Comparison of ENCODE assay signal across 14 cellular contexts in the genomic region with DNA sequence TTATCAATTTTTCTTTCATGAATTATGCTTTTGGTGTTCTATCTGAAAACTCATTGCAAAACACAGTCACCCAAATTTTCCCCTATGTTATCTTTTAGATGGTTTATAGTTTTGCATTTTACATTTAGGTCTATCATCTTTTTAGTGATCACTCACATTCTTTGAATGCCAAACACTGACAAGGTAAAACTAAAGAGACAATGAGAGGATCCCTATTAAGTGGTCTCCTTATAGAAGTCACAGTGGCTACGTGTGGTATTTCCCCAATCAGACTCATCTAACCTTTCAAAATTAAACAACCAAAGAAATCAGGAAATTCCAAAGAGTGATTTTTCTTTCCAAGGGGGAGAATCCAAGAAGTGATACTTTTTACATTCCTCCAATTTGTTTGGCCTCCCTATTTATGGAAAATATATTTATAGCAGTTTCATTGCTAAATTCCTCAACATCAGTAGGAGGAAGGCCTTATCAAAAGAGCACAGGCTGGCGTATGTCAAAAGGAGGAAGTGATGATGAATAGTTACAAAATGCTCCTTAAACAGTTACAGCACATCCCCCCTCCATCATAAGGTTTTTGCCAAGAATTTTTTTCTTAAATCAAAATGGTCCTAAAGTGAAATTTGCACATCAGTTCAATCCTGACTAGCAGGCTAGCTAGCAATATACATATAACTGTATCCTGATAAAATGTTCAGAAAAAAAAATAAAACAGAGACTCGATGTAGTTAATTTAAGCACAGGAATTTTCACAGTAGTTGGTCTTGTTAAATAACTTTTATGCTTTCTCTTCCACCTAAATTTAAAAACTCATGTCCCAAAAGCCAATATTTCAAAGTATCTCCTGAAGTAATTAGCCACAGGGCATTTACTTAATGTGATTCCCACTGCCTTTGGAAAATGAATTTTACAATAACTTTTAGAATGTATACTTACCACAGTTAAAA.
DNase-seq lines count a peak whose midpoint lies in the region; ATAC-seq, FAIRE-seq and TF ChIP-seq lines count a peak whose summit lies in the region.
"Had no signal": no experiment of that assay in that cellular context is flagged by ENCODE, and none has a peak within 500 bp of the region (broad histone marks: within the 10 kb centered on the region; RNA-seq: fewer than 3 reads in every experiment).

No MANE protein-coding gene starts in this region.

- H3K4me1 ChIP-seq in GM23248 (ENCODE audit: insufficient read depth) (peaks cover 21% of the 10 kb centered on the region), endothelial cell of umbilical vein (ENCODE audit: control insufficient read depth, extremely low read depth, insufficient read depth, low read length) (peaks cover 21% of the 10 kb centered on the region), neural progenitor cell (peaks cover 20% of the 10 kb centered on the region)
- H3K4me1 ChIP-seq: prostate gland had no signal

- CTCF ChIA-PET in endothelial cell of umbilical vein (lab: Charles Lee): interaction anchor here (1.9 kb wide), 1 partner anchor 14 kb away, joined by 15 read pairs; no protein-coding TSS in a partner anchor

- DNase-seq in GM23248: peak; percentile 6
- DNase-seq in NOMO-1 treated with dmso at 0.1 percent for 144 hours (lab: John Stamatoyannopoulos, UW; ENCODE audit: unreplicated experiment): peak; percentile 50
- peak; percentile 94 for DNase-seq in endothelial cell of umbilical vein (ENCODE audit: low read depth, low spot score)
- DNase-seq in neural progenitor cell (ENCODE audit: low spot score): no peak
- DNase-seq in NCI-H82 (lab: John Stamatoyannopoulos, UW): no peak
- DNase-seq in activated CD4-positive, alpha-beta T cell treated with anti-CD3 and anti-CD28 coated beads for 4 hours: no peak
- no peak for DNase-seq in GM13977 (ENCODE audit: low spot score)
- DNase-seq: CD4-positive, alpha-beta T cell; mesendoderm; NCI-H2081 had no signal

- WGBS in GM23248 (ENCODE audit: low coverage in 1 of 2, low lambda C conversion rate in 2 of 2, missing lambda C conversion rate in 2 of 2), 2 experiments: 57 to 58% methylated on average over 3 of the region's 3 CpGs

- H3K9me3 Mint-ChIP-seq in neural progenitor cell: peaks cover 2% of the 10 kb centered on the region

- TF ChIP-seq POLR2A in endothelial cell of umbilical vein (IDR thresholded peaks at IDR 0.05; ENCODE audit: low read depth, low read length): peak; percentile 83

- H3K4me3 Mint-ChIP-seq in neural progenitor cell: no peak overlapping the region
- H3K4me3 Mint-ChIP-seq: activated naive CD8-positive, alpha-beta T cell; CD4-positive, alpha-beta T cell had no signal

- H2AFZ ChIP-seq in GM23248: 0 out of 2 replicates have a peak overlapping the region, but pooled peaks have one; percentile 10
- H2AFZ ChIP-seq in endothelial cell of umbilical vein (ENCODE audit: low read depth, low read length): no peak overlapping the region
- no peak overlapping the region for H2AFZ ChIP-seq in neural progenitor cell (replicated peaks)
- H2AFZ ChIP-seq: hepatocyte had no signal

- POLR2A ChIA-PET in endothelial cell of umbilical vein (lab: Charles Lee): no interaction called here

- H3K36me3 ChIP-seq in GM23248 (ENCODE audit: low read depth) (no peaks in the 10 kb centered on the region), endothelial cell of umbilical vein (ENCODE audit: control insufficient read depth in 2 of 2, extremely low read depth in 1 of 2, insufficient read depth in 2 of 2, low read length in 2 of 2) (no peaks in the 10 kb centered on the region), neural progenitor cell (peaks cover 10% of the 10 kb centered on the region)
- H3K36me3 ChIP-seq: prostate gland had no signal

- no peaks in the 10 kb centered on the region for H4K20me1 ChIP-seq in GM23248 (ENCODE audit: insufficient read depth)
- H4K20me1 ChIP-seq in endothelial cell of umbilical vein (replicated peaks; ENCODE audit: control insufficient read depth, extremely low read depth, insufficient read depth, low read length): no peaks in the 10 kb centered on the region
- no peaks in the 10 kb centered on the region for H4K20me1 ChIP-seq in neural progenitor cell (ENCODE audit: low read depth)

- H3K79me2 ChIP-seq in GM23248 (ENCODE audit: insufficient read depth): no peaks in the 10 kb centered on the region
- H3K79me2 ChIP-seq in endothelial cell of umbilical vein (ENCODE audit: control insufficient read depth, insufficient read depth, low read length): no peaks in the 10 kb centered on the region
- H3K79me2 ChIP-seq in neural progenitor cell (ENCODE audit: low read depth): no peaks in the 10 kb centered on the region

- in situ Hi-C loops in GM23248 (cut with MboI) (no loop called here), GM13977 (cut with MboI; ENCODE audit: low pct_unique_long_range_greater_than_20kb, low sequenced_read_pairs, unreplicated experiment) (no loop called here)

- H3K9me1 ChIP-seq in endothelial cell of umbilical vein (replicated peaks; ENCODE audit: control insufficient read depth, extremely low read depth, insufficient read depth, low read length): no peaks in the 10 kb centered on the region

- H3F3A ChIP-seq in GM23248 (ENCODE audit: insufficient read depth) (no peaks in the 10 kb centered on the region; the same call in 1 of the 2 replicates), neural progenitor cell (ENCODE audit: low read depth) (peaks cover 17% of the 10 kb centered on the region)

- peak overlapping the region; percentile 4 for H3K4me2 ChIP-seq in GM23248 (ENCODE audit: unreplicated experiment)
- H3K4me2 ChIP-seq in endothelial cell of umbilical vein (ENCODE audit: insufficient read depth, low read length): peak overlapping the region; percentile 27
- H3K4me2 ChIP-seq in neural progenitor cell: peak overlapping the region; percentile 40
- H3K4me2 ChIP-seq: hepatocyte had no signal

- H3K9ac ChIP-seq in GM23248 (no peak overlapping the region), endothelial cell of umbilical vein (replicated peaks; ENCODE audit: extremely low read depth, insufficient read depth, low read length) (peak overlapping the region; percentile 18), neural progenitor cell (no peak overlapping the region)

- no peak overlapping the region for H3K27ac Mint-ChIP-seq in neural progenitor cell
- H3K27ac Mint-ChIP-seq: activated naive CD8-positive, alpha-beta T cell; CD4-positive, alpha-beta T cell had no signal

- H3K4me1 Mint-ChIP-seq in neural progenitor cell: peaks cover 9% of the 10 kb centered on the region

- peak; percentile 89 for FAIRE-seq in endothelial cell of umbilical vein (lab: Jason Lieb, UNC)

- H3K9me3 ChIP-seq in GM23248 (ENCODE audit: low read depth) (no peaks in the 10 kb centered on the region), endothelial cell of umbilical vein (replicated peaks; ENCODE audit: control insufficient read depth, insufficient read depth, low read length) (no peaks in the 10 kb centered on the region), neural progenitor cell (ENCODE audit: low read depth) (no peaks in the 10 kb centered on the region)
- H3K9me3 ChIP-seq: prostate gland had no signal

- no peak for ATAC-seq in GM21619 (IDR thresholded peaks at IDR 0.05; ENCODE audit: unreplicated experiment)

- peaks cover 2% of the 10 kb centered on the region for H3K27me3 Mint-ChIP-seq in neural progenitor cell (ENCODE audit: insufficient read depth, low read depth)
- H3K27me3 Mint-ChIP-seq: activated naive CD8-positive, alpha-beta T cell; CD4-positive, alpha-beta T cell had no signal

- H3K9me2 ChIP-seq in GM23248 (ENCODE audit: insufficient read depth): no peaks in the 10 kb centered on the region

- no peak overlapping the region for H3K4me3 ChIP-seq in GM23248
- no peak overlapping the region for H3K4me3 ChIP-seq in endothelial cell of umbilical vein (replicated peaks in 1 of 3; ENCODE audit: insufficient read depth in 1 of 3, low read depth in 1 of 3, low read length in 3 of 3)
- no peak overlapping the region for H3K4me3 ChIP-seq in neural progenitor cell
- H3K4me3 ChIP-seq: hepatocyte, prostate gland had no signal

- no TSS peak for BruUV-seq in endothelial cell of umbilical vein (replicated peaks; lab: Mats Ljungman, UMichigan)

- H3K27me3 ChIP-seq in GM23248 (replicated peaks; ENCODE audit: insufficient read depth): no peaks in the 10 kb centered on the region
- H3K27me3 ChIP-seq in endothelial cell of umbilical vein (ENCODE audit: control insufficient read depth in 2 of 2, insufficient read depth in 2 of 2, low read length in 2 of 2): no peaks in the 10 kb centered on the region
- H3K27me3 ChIP-seq in neural progenitor cell: no peaks in the 10 kb centered on the region
- H3K27me3 ChIP-seq: hepatocyte had no signal

- intact Hi-C loops in endothelial cell of umbilical vein (cut with micrococcal nuclease): loop anchor here (1.0 to 2.0 kb wide), 9 partner anchors 15 to 228 kb away; partner anchors contain the start of gene CNKSR3

- TF ChIP-seq CTCF in endothelial cell of umbilical vein (IDR thresholded peaks at IDR 0.05; ENCODE audit: extremely low read depth in 1 of 2, insufficient read depth in 1 of 2, low read depth in 1 of 2, low read length in 2 of 2) (no peak), neural progenitor cell (IDR thresholded peaks at IDR 0.05) (no peak), GM13977 (IDR thresholded peaks at IDR 0.05; ENCODE audit: extremely low read depth, insufficient read depth, missing control alignments) (no peak)

- H3K36me3 Mint-ChIP-seq in neural progenitor cell: peaks cover 17% of the 10 kb centered on the region
- H3K36me3 Mint-ChIP-seq: activated naive CD8-positive, alpha-beta T cell had no signal

- H3K27ac ChIP-seq in GM23248 (no peak overlapping the region), endothelial cell of umbilical vein (ENCODE audit: insufficient read depth, low read depth, low read length) (peak overlapping the region; percentile 39), neural progenitor cell (peak overlapping the region; percentile 90)
- H3K27ac ChIP-seq: hepatocyte, prostate gland had no signal

- dilution Hi-C loops in endothelial cell of umbilical vein (cut with MboI; ENCODE audit: extremely low pct_ligation_motif_present, low sequenced_read_pairs): no loop called here

TF ChIP-seq in endothelial cell of umbilical vein, 7 proteins besides CTCF, POLR2A, EP300 and RAD21:
- TF ChIP-seq GATA2 (IDR thresholded peaks at IDR 0.05; ENCODE audit: insufficient read depth, insufficient read length, low read depth, low read length) (peak; percentile 95), POLR2AphosphoS5 (IDR thresholded peaks at IDR 0.05; ENCODE audit: insufficient read depth, low read depth, low read length) (peak; percentile 89), JUN (IDR thresholded peaks at IDR 0.05; ENCODE audit: borderline replicate concordance, insufficient read depth, insufficient read length, low read depth) (peak; percentile 85), FOS (IDR thresholded peaks at IDR 0.05; ENCODE audit: borderline replicate concordance, insufficient read depth, low read length) (peak; percentile 73)
- TF ChIP-seq, protein P1, sequence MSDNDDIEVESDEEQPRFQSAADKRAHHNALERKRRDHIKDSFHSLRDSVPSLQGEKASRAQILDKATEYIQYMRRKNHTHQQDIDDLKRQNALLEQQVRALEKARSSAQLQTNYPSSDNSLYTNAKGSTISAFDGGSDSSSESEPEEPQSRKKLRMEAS (IDR thresholded peaks at IDR 0.05; ENCODE audit: insufficient read depth, insufficient read length): no peak
TF ChIP-seq in endothelial cell of umbilical vein: peak in this region for 4.

Comparison
In these comparisons a context has a peak if more than half of its experiments do, and no peak if none do; other contexts are left out.
1. DNase-seq: peak in GM23248 (single experiment), NOMO-1 treated with dmso at 0.1 percent for 144 hours (single experiment) and endothelial cell of umbilical vein (single experiment); none in neural progenitor cell (single experiment), NCI-H82 (single experiment), activated CD4-positive, alpha-beta T cell treated with anti-CD3 and anti-CD28 coated beads for 4 hours (0 of 2) and GM13977 (single experiment).
2. Peak in every context shown above with its lines, with median percentiles within 50 percentile points of each other: H3K4me2 ChIP-seq.